ENCODE assay signal across 7 cellular contexts in the genomic region with DNA sequence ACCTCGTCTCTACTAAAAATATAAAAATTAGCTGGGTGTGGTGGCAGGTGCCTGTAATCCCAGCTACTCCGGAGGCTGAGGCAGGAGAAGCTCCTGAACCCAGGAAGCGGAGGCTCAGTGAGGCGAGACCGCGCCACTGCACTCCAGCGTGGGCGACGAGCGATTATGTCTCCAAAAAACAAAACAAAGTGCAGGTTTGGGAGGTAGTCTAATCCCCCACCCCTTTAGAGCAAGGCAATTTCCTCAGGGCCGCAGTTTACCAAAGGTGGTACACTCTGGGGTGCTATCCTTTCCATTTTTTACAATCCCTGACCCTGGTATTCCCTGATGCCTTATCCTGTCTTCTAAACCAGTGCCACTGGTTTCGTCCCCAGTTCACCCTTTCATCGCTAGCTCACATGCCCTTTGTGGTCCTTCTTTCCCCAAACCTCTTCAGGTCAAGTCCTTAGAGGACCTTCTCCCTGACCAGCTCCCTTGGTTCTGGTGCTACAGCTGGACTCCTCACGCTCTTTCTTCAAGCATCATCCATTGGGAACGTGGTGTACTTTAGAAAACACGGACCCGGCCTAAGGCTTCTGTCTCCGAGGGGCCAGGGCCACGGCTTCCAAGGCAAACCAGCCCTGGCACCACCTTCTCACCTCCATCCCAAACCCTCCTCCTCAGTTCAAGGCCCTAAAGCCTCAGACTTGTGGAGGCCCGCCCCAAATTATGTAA. TPM values are rescaled to one million over a fixed set of nuclear protein-coding genes. Genes with fewer than 3 reads are reported as not detected.
A peak's percentile ranks its signal among the peaks of the same experiment; 100 is the strongest.
DNase-seq lines count a peak whose midpoint lies in the region; ATAC-seq and TF ChIP-seq lines count a peak whose summit lies in the region.

No MANE protein-coding gene starts in this region.

- H3K4me1 Mint-ChIP-seq in neural progenitor cell = peaks cover 52% of the 10 kb centered on the region

- H3K27me3 ChIP-seq in Panc1 (ENCODE audit: control insufficient read depth, insufficient read depth, low read length) (no peaks in the 10 kb centered on the region), endocrine pancreas (ENCODE audit: control insufficient read depth, insufficient read depth, low read length) (no peaks in the 10 kb centered on the region), neural progenitor cell (no peaks in the 10 kb centered on the region)

- no peaks in the 10 kb centered on the region for H3K9me3 Mint-ChIP-seq in neural progenitor cell

- H3K27ac ChIP-seq in Panc1 (ENCODE audit: low read length) (peak overlapping the region; percentile 85), neural progenitor cell (no peak overlapping the region)

- CTCF ChIA-PET in Panc1 (lab: Charles Lee) = interaction anchor here (1.0 to 1.7 kb wide), 3 partner anchors 15 to 547 kb away, joined by 3 to 13 read pairs (median 9); no protein-coding TSS in a partner anchor

- peaks cover 71% of the 10 kb centered on the region for H3K79me2 ChIP-seq in neural progenitor cell (ENCODE audit: low read depth)

- TF ChIP-seq CTCF in GM12875 (IDR thresholded peaks at IDR 0.05; ENCODE audit: borderline replicate concordance, insufficient read depth, low read depth, low read length) = no peak
- no peak for TF ChIP-seq CTCF in Panc1 (IDR thresholded peaks at IDR 0.05)
- no peak for TF ChIP-seq CTCF in neural progenitor cell (IDR thresholded peaks at IDR 0.05)

- TSS peak; percentile 75 for BruUV-seq in Panc1 (replicated peaks; lab: Mats Ljungman, UMichigan)

- POLR2A ChIA-PET in Panc1 (lab: Charles Lee) = interaction anchor here (0.6 kb wide), 1 partner anchor 11 kb away, joined by 3 read pairs; no protein-coding TSS in a partner anchor

- ATAC-seq in Panc1 (no peak), HG03378 (IDR thresholded peaks at IDR 0.05; ENCODE audit: unreplicated experiment) (no peak), HG03469 (IDR thresholded peaks at IDR 0.05; ENCODE audit: unreplicated experiment) (no peak)

- H3K9ac ChIP-seq in endocrine pancreas (ENCODE audit: control insufficient read depth, insufficient read depth, low read length) = peak overlapping the region; percentile 76
- no peak overlapping the region for H3K9ac ChIP-seq in neural progenitor cell

- peaks cover 21% of the 10 kb centered on the region for H3F3A ChIP-seq in neural progenitor cell (ENCODE audit: low read depth)

- H3K9me3 ChIP-seq in Panc1 (ENCODE audit: control insufficient read depth, insufficient read depth, low read depth, low read length) (no peaks in the 10 kb centered on the region), endocrine pancreas (ENCODE audit: control insufficient read depth, low read length) (no peaks in the 10 kb centered on the region), neural progenitor cell (ENCODE audit: low read depth) (no peaks in the 10 kb centered on the region)

- H3K4me2 ChIP-seq in neural progenitor cell = peak overlapping the region; percentile 84

- intact Hi-C loops in Panc1 (cut with micrococcal nuclease; ENCODE audit: unreplicated experiment) = loop anchor here (5.0 kb wide), 1 partner anchor 82 kb away; no protein-coding TSS in a partner anchor

- in situ Hi-C loops in Panc1 (cut with HindIII; ENCODE audit: low pct_unique_long_range_greater_than_20kb, low sequenced_read_pairs) = no loop called here

- peaks cover 20% of the 10 kb centered on the region for H4K20me1 ChIP-seq in neural progenitor cell (ENCODE audit: low read depth)

- peak overlapping the region; percentile 94 for H3K4me3 Mint-ChIP-seq in neural progenitor cell

- H3K36me3 Mint-ChIP-seq in neural progenitor cell = peaks cover 14% of the 10 kb centered on the region

- peak overlapping the region; percentile 80 for H2AFZ ChIP-seq in neural progenitor cell (replicated peaks)

- H3K4me1 ChIP-seq in Panc1 (ENCODE audit: control insufficient read depth, insufficient read depth, low read length) (peaks cover 26% of the 10 kb centered on the region), endocrine pancreas (ENCODE audit: control insufficient read depth, insufficient read depth, low read length) (peaks cover 11% of the 10 kb centered on the region), neural progenitor cell (peaks cover 28% of the 10 kb centered on the region)

- H3K27ac Mint-ChIP-seq in neural progenitor cell = peak overlapping the region; percentile 72

- no peaks in the 10 kb centered on the region for H3K27me3 Mint-ChIP-seq in neural progenitor cell (ENCODE audit: insufficient read depth, low read depth)

- DNase-seq in Panc1 (ENCODE audit: low read depth, low spot score) (no peak), neural progenitor cell (ENCODE audit: low spot score) (no peak), activated gamma-delta T cell (lab: John Stamatoyannopoulos, UW) (no peak)

- H3K4me3 ChIP-seq in GM12875 (ENCODE audit: low read depth, low read length) (peak overlapping the region; percentile 91), Panc1 (ENCODE audit: low read depth in 2 of 2, low read length in 2 of 2) (peak overlapping the region; percentile 65 to 74), endocrine pancreas (ENCODE audit: control insufficient read depth, insufficient read depth, low read length) (peak overlapping the region; percentile 78), neural progenitor cell (peak overlapping the region; percentile 78)

- H3K36me3 ChIP-seq in Panc1 (ENCODE audit: control insufficient read depth, insufficient read depth, low read length) = no peaks in the 10 kb centered on the region; the same call in none of the 2 replicates
- no peaks in the 10 kb centered on the region for H3K36me3 ChIP-seq in endocrine pancreas (ENCODE audit: control insufficient read depth, insufficient read depth, low read length)
- H3K36me3 ChIP-seq in neural progenitor cell = peaks cover 6% of the 10 kb centered on the region

RNA-seq across cellular contexts. Expression of a gene that starts 0.9 kb away (rescaled TPM):
- total RNA-seq in Panc1 (2021; ENCODE audit: unreplicated experiment) = 42.9 TPM
- 20.1 TPM for polyA plus RNA-seq in Panc1 (2012; ENCODE audit: insufficient read length)
- total RNA-seq in neural progenitor cell (ENCODE audit: low replicate concordance) = 48.4 and 54.0 TPM in 2 replicates

RNA-seq across cellular contexts. Expression of a gene that starts 1.5 kb away (rescaled TPM):
- total RNA-seq in Panc1 (2021; ENCODE audit: unreplicated experiment) = 41.0 TPM
- 41.3 TPM for polyA plus RNA-seq in Panc1 (2012; ENCODE audit: insufficient read length)
- 69.1 and 74.5 TPM in 2 replicates for total RNA-seq in neural progenitor cell (ENCODE audit: low replicate concordance)

RNA-seq across cellular contexts. Expression of a gene that starts 50.6 kb away (rescaled TPM):
- total RNA-seq in Panc1 (2021; ENCODE audit: unreplicated experiment) = 0.28 TPM
- not detected for polyA plus RNA-seq in Panc1 (2012; ENCODE audit: insufficient read length)
- total RNA-seq in neural progenitor cell (ENCODE audit: low replicate concordance) = not detected in 2 replicates

RNA-seq across cellular contexts. Expression of a gene that starts 55.0 kb away (rescaled TPM):
- total RNA-seq in Panc1 (2021; ENCODE audit: unreplicated experiment) (21.4 TPM), neural progenitor cell (ENCODE audit: low replicate concordance) (35.7 and 41.2 TPM in 2 replicates)
- 17.2 TPM for polyA plus RNA-seq in Panc1 (2012; ENCODE audit: insufficient read length)
